10 cellular contexts compared by ENCODE assay signal in the genomic region with DNA sequence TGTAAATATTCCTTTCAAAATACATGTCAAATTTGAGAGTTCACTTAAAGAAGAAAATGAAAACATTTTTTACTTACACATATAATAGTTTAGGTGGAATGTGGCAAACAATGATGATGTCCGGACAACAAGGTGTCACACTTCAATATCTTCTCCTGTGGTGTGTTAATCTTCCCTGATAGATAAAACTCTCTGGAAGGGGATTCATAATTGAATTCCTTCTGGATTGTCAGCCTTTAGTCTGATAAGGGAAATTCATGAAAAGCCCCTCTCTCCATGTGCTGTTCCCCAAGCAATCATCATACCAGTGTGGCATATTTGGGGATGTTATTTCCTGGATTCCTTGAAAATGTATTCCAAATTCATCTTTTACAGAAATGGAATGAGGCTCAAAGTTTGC. TPM values are rescaled to one million over a fixed set of nuclear protein-coding genes. Genes with fewer than 3 reads are reported as not detected.
A peak's percentile ranks its signal among the peaks of the same experiment; 100 is the strongest.
DNase-seq lines count a peak whose midpoint lies in the region; FAIRE-seq and TF ChIP-seq lines count a peak whose summit lies in the region.
"Had no signal": no experiment of that assay in that cellular context is flagged by ENCODE, and none has a peak within 500 bp of the region (broad histone marks: within the 10 kb centered on the region; RNA-seq: fewer than 3 reads in every experiment).

No MANE protein-coding gene starts in this region.

- no peaks in the 10 kb centered on the region for H3K36me3 ChIP-seq in CD8-positive, alpha-beta memory T cell (ENCODE audit: insufficient read depth, low read length)
- no peaks in the 10 kb centered on the region for H3K36me3 ChIP-seq in Karpas-422 (ENCODE audit: insufficient read depth, low read length)
- H3K36me3 ChIP-seq in neuronal stem cell (replicated peaks in 1 of 2; ENCODE audit: control insufficient read depth in 2 of 2, insufficient read depth in 2 of 2, low read length in 2 of 2): peaks cover 0 to 2% of the 10 kb centered on the region in 2 donors
- no peaks in the 10 kb centered on the region for H3K36me3 ChIP-seq in kidney (ENCODE audit: control insufficient read depth in 1 of 2, insufficient read depth in 2 of 2, low read length in 2 of 2)

- peaks cover 36 to 52% (median 51%) of the 10 kb centered on the region in 3 donors for H3K4me1 Mint-ChIP-seq in CD8-positive, alpha-beta memory T cell

- H3K9me3 Mint-ChIP-seq in CD8-positive, alpha-beta memory T cell: no peaks in the 10 kb centered on the region

- no peaks in the 10 kb centered on the region for H3K27me3 ChIP-seq in CD8-positive, alpha-beta memory T cell (ENCODE audit: insufficient read depth, low read length, poor library complexity, severe bottlenecking)
- no peaks in the 10 kb centered on the region for H3K27me3 ChIP-seq in Karpas-422 (ENCODE audit: low read length)
- H3K27me3 ChIP-seq in dorsolateral prefrontal cortex: no peaks in the 10 kb centered on the region
- H3K27me3 ChIP-seq in neuronal stem cell (ENCODE audit: control insufficient read depth in 3 of 3, insufficient read depth in 3 of 3, low read depth in 1 of 3, low read length in 3 of 3): no peaks in the 10 kb centered on the region

- H3K18ac ChIP-seq in neuronal stem cell (ENCODE audit: low read length): no peak overlapping the region

- H4K91ac ChIP-seq in neuronal stem cell (ENCODE audit: low read depth, low read length, poor library complexity): no peak overlapping the region

- H4K8ac ChIP-seq in neuronal stem cell (ENCODE audit: low read depth, low read length): no peak overlapping the region

- WGBS in neuronal stem cell (ENCODE audit: extremely low coverage in 2 of 2, insufficient read length in 2 of 2, insufficient replicate concordance in 1 of 2), 2 donors: no CpG with 5 or more reads among the region's 1 CpG

- intact Hi-C loops in dorsolateral prefrontal cortex (cut with DNase I): loop anchor here (2.0 to 5.0 kb wide), 2 partner anchors 50 to 211 kb away; a partner anchor contains a TSS
- intact Hi-C loops in kidney (cut with DNase I): no loop called here

- peak overlapping the region; percentile 91 for H3K9ac ChIP-seq in Karpas-422 (ENCODE audit: low read length)
- H3K9ac ChIP-seq in neuronal stem cell (ENCODE audit: low read depth, low read length, poor library complexity): no peak overlapping the region
- peak overlapping the region in 1 of 2 donors; percentile 49 for H3K9ac ChIP-seq in kidney (ENCODE audit: low read length in 2 of 2)

- CTCF ChIA-PET in CD8-positive, alpha-beta memory T cell (lab: Charles Lee): interaction anchor here (0.7 kb wide), 1 partner anchor 16 kb away, joined by 3 read pairs; no protein-coding TSS in a partner anchor

- H4K20me1 ChIP-seq in Karpas-422 (ENCODE audit: insufficient read depth, low read depth, low read length): peaks cover 8% of the 10 kb centered on the region

- H3K4me3 ChIP-seq in CD8-positive, alpha-beta memory T cell (ENCODE audit: low read length): no peak overlapping the region
- no peak overlapping the region for H3K4me3 ChIP-seq in Karpas-422 (ENCODE audit: low read length)
- peak overlapping the region in 18 of 59 donors; percentile 60 to 100 (median 92) for H3K4me3 ChIP-seq in dorsolateral prefrontal cortex
- H3K4me3 ChIP-seq in neuronal stem cell (ENCODE audit: low read length in 2 of 2): no peak overlapping the region
- no peak overlapping the region for H3K4me3 ChIP-seq in kidney (ENCODE audit: low read length in 2 of 2)

- H3K9me2 ChIP-seq in Karpas-422 (replicated peaks; ENCODE audit: insufficient read depth, low read length): no peaks in the 10 kb centered on the region

- H2BK12ac ChIP-seq in neuronal stem cell (ENCODE audit: low read length): no peak overlapping the region

- peak overlapping the region; percentile 80 to 96 (median 90) for H3K4me3 Mint-ChIP-seq in CD8-positive, alpha-beta memory T cell

- no peak overlapping the region for H3K27ac ChIP-seq in CD8-positive, alpha-beta memory T cell (ENCODE audit: low read depth, low read length)
- H3K27ac ChIP-seq in Karpas-422 (ENCODE audit: low read length) (no peak overlapping the region), dorsolateral prefrontal cortex (peak overlapping the region in 42 of 59 donors; percentile 85 to 100 (median 97)), neuronal stem cell (replicated peaks; ENCODE audit: low read length) (no peak overlapping the region), kidney (ENCODE audit: low read depth in 2 of 2, low read length in 2 of 2) (no peak overlapping the region)

- no peak overlapping the region for H3K4ac ChIP-seq in neuronal stem cell (ENCODE audit: low read length)

- no peak for DNase-seq in CD8-positive, alpha-beta memory T cell
- DNase-seq in Karpas-422 (no peak), dorsolateral prefrontal cortex (no peak), neuronal stem cell (ENCODE audit: low spot score) (no peak), kidney (no peak), DMS 273 (lab: John Stamatoyannopoulos, UW; ENCODE audit: unreplicated experiment) (no peak), NCI-H446 treated with DMSO at 0.1 percent for 48 hours (lab: John Stamatoyannopoulos, UW) (no peak)
- DNase-seq in activated CD8-positive, alpha-beta memory T cell treated with anti-CD3 and anti-CD28 coated beads for 24 hours: no peak
- DNase-seq: aorta, T1000 had no signal

- H3K14ac ChIP-seq in neuronal stem cell (ENCODE audit: low read length): no peak overlapping the region

- H2AK5ac ChIP-seq in neuronal stem cell (ENCODE audit: low read depth, low read length): no peak overlapping the region

- H2AFZ ChIP-seq in Karpas-422 (ENCODE audit: low read length) (peak overlapping the region; percentile 39), neuronal stem cell (ENCODE audit: low read length) (peak overlapping the region; percentile 93)

- H2BK15ac ChIP-seq in neuronal stem cell (ENCODE audit: low read length): no peak overlapping the region

- H3K9me3 ChIP-seq in CD8-positive, alpha-beta memory T cell (ENCODE audit: low read length): no peaks in the 10 kb centered on the region
- H3K9me3 ChIP-seq in Karpas-422 (ENCODE audit: low read length) (no peaks in the 10 kb centered on the region), neuronal stem cell (replicated peaks in 1 of 2; ENCODE audit: control insufficient read depth in 2 of 2, insufficient read depth in 1 of 2, low read depth in 1 of 2, low read length in 2 of 2) (no peaks in the 10 kb centered on the region), kidney (ENCODE audit: control insufficient read depth in 1 of 2, low read length in 2 of 2) (no peaks in the 10 kb centered on the region)

- peak overlapping the region; percentile 89 to 99 (median 98) for H3K27ac Mint-ChIP-seq in CD8-positive, alpha-beta memory T cell

- no peak overlapping the region for H2BK120ac ChIP-seq in neuronal stem cell (ENCODE audit: low read depth, low read length)

- TF ChIP-seq CTCF in dorsolateral prefrontal cortex (IDR thresholded peaks at IDR 0.05 in 54 of 56, conservative IDR thresholded peaks at IDR 0.05 in 2 of 56; ENCODE audit: low read depth in 1 of 56, partially characterized antibody in 56 of 56) (no peak), kidney (IDR thresholded peaks at IDR 0.05; ENCODE audit: borderline replicate concordance, extremely low read depth, insufficient read depth) (no peak)

- no peak for FAIRE-seq in kidney (lab: Jason Lieb, UNC)

- peaks cover 0 to 24% (median 3%) of the 10 kb centered on the region in 3 donors for H3K36me3 Mint-ChIP-seq in CD8-positive, alpha-beta memory T cell

- peaks cover 2% of the 10 kb centered on the region for H3K79me1 ChIP-seq in neuronal stem cell (ENCODE audit: low read depth, low read length)

- peaks cover 3 to 5% of the 10 kb centered on the region in 2 donors for H3K27me3 Mint-ChIP-seq in CD8-positive, alpha-beta memory T cell

- H2BK5ac ChIP-seq in neuronal stem cell (ENCODE audit: low read length): no peak overlapping the region

- POLR2A ChIA-PET in CD8-positive, alpha-beta memory T cell (lab: Charles Lee): interaction anchor here (1.1 to 2.6 kb wide), 3 partner anchors 9 to 47 kb away, joined by 3 to 10 read pairs (median 3); a partner anchor contains a TSS

- peaks cover 40% of the 10 kb centered on the region for H3K4me1 ChIP-seq in CD8-positive, alpha-beta memory T cell (ENCODE audit: insufficient read depth, low read length)
- H3K4me1 ChIP-seq in Karpas-422 (ENCODE audit: low read length) (peaks cover 37% of the 10 kb centered on the region), neuronal stem cell (ENCODE audit: control insufficient read depth in 2 of 2, insufficient read depth in 1 of 2, low read depth in 1 of 2, low read length in 2 of 2) (peaks cover 7 to 14% of the 10 kb centered on the region in 2 donors), kidney (ENCODE audit: control insufficient read depth in 1 of 2, insufficient read depth in 1 of 2, low read depth in 1 of 2, low read length in 2 of 2) (peaks cover 11 to 17% of the 10 kb centered on the region in 2 donors)

- H3K4me2 ChIP-seq in Karpas-422 (ENCODE audit: low read depth, low read length, poor library complexity, severe bottlenecking): peak overlapping the region; percentile 96
- H3K4me2 ChIP-seq in neuronal stem cell (ENCODE audit: insufficient read depth, low read length, poor library complexity, severe bottlenecking): no peak overlapping the region

- no peak overlapping the region for H3K23ac ChIP-seq in neuronal stem cell (ENCODE audit: low read depth, low read length, poor library complexity)

- peaks cover 40% of the 10 kb centered on the region for H3K79me2 ChIP-seq in Karpas-422 (ENCODE audit: low read length)

RNA-seq across cellular contexts. Expression of a gene that starts 1.0 kb away (rescaled TPM):
- 10 to 100 TPM; 59.9 to 61.6 TPM for total RNA-seq in CD8-positive, alpha-beta memory T cell
- polyA plus RNA-seq in CD8-positive, alpha-beta memory T cell: 204 TPM
- total RNA-seq in Karpas-422 (2014; rRNA removed; shearing (Covaris generic); ENCODE audit: low replicate concordance): 63.2 and 84.8 TPM in 2 replicates
- total RNA-seq in dorsolateral prefrontal cortex (100 to 1,000 TPM; 107 to 236 (median 191) TPM), kidney (90.4 TPM)
- 30.6 TPM for polyA plus RNA-seq in neuronal stem cell (2013, experiment 1 of 2)
- 30.8 TPM for polyA plus RNA-seq in neuronal stem cell (2013, experiment 2 of 2)
- 41.6 TPM for polyA plus RNA-seq in kidney (ENCODE audit: insufficient read depth, low read depth, low replicate concordance)

RNA-seq across cellular contexts. Expression of a gene that starts 47.2 kb away (rescaled TPM):
- 10 to 100 TPM; 29.3 to 31.6 TPM for total RNA-seq in CD8-positive, alpha-beta memory T cell
- 15.9 TPM for polyA plus RNA-seq in CD8-positive, alpha-beta memory T cell
- total RNA-seq in Karpas-422 (2014; rRNA removed; shearing (Covaris generic); ENCODE audit: low replicate concordance): 10.2 and 24.4 TPM in 2 replicates
- total RNA-seq in dorsolateral prefrontal cortex (10 to 100 TPM in 119 of 120 experiments, 1 to 10 TPM in 1; 10.0 to 26.4 (median 18.3) TPM), kidney (13.5 TPM)
- polyA plus RNA-seq in neuronal stem cell (2013, experiment 1 of 2): 7.4 TPM
- polyA plus RNA-seq in neuronal stem cell (2013, experiment 2 of 2): 7.4 TPM
- polyA plus RNA-seq in kidney (ENCODE audit: insufficient read depth, low read depth, low replicate concordance): 3.5 TPM

RNA-seq across cellular contexts. Expression of a gene that starts 59.5 kb away (rescaled TPM):
- 1 to 10 TPM; 4.4 to 4.9 TPM for total RNA-seq in CD8-positive, alpha-beta memory T cell
- polyA plus RNA-seq in CD8-positive, alpha-beta memory T cell: 0.97 TPM
- total RNA-seq in Karpas-422 (2014; rRNA removed; shearing (Covaris generic); ENCODE audit: low replicate concordance): 261 and 285 TPM in 2 replicates
- total RNA-seq in dorsolateral prefrontal cortex (100 to 1,000 TPM in 6 of 120 experiments, 10 to 100 TPM in 114; 35.0 to 115 (median 72.9) TPM), kidney (71.1 TPM)
- 77.0 TPM for polyA plus RNA-seq in neuronal stem cell (2013, experiment 1 of 2)
- 79.1 TPM for polyA plus RNA-seq in neuronal stem cell (2013, experiment 2 of 2)
- 150 TPM for polyA plus RNA-seq in kidney (ENCODE audit: insufficient read depth, low read depth, low replicate concordance)

Comparison
In these comparisons a context has a peak if more than half of its experiments do, and no peak if none do; other contexts are left out.
1. H3K27ac ChIP-seq: peak in dorsolateral prefrontal cortex (42 of 59); none in CD8-positive, alpha-beta memory T cell (single experiment), Karpas-422 (single experiment), neuronal stem cell (single experiment) and kidney (0 of 2).
2. RNA of a gene that starts 59.5 kb away (total RNA-seq): 261 to 285 TPM in Karpas-422, 35.0 to 115 TPM in dorsolateral prefrontal cortex and 71.1 TPM in kidney (single experiment); 4.4 to 4.9 TPM in CD8-positive, alpha-beta memory T cell; every median in the first group is over 4 times any median in the second.